Comparison of ENCODE assay signal across 18 cellular contexts in the genomic region with DNA sequence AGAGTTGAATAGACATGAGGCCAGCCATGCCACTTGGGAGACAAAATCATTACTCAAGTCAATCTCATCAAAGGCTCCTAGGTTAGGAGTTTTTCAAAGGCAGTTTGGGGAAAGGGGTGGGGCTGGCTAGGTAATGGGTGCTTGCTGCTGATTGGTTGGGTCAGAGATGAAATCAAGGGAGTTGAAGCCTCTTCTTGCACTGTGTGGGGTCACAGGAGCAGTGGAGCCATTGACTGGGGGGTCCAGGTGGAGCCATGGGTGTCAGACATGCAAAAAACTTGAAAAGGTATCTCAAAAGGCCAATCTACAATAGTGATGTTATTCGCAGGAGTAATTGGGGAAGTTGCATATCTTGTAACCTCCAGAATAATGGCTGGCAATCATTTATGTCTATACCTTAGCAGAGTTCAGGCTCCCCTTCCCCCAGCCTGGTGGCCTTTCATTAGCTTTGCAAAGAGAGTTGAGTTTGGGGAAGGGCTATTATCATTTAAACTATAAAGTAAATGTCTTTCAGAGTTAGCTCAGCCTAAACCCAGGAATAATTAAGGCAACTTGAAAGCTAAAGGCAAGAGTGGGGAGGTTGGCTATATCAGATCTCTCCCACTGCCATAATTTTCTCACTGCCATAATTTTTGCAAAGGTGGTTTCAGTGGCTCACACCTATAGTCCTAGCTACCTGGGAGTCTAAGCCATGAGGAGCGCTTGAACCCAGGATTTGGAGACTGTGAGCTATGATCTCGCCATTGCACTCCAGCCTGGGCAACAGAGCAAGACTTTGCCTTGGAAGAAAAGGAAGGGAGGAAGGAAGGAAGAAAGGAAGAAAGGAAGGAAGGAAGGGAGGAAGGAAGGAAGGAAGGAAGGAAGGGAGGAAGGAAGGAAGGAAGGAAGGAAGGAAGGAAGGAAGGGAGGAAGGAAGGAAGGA. TPM values are rescaled to one million over a fixed set of nuclear protein-coding genes. Genes with fewer than 3 reads are reported as not detected.
DNase-seq lines count a peak whose midpoint lies in the region; TF ChIP-seq lines count a peak whose summit lies in the region.
"Had no signal": no experiment of that assay in that cellular context is flagged by ENCODE, and none has a peak within 500 bp of the region (broad histone marks: within the 10 kb centered on the region; RNA-seq: fewer than 3 reads in every experiment).

No MANE protein-coding gene starts in this region.

- intact Hi-C loops in Calu3 (cut with micrococcal nuclease; ENCODE audit: unreplicated experiment) = no loop called here

- H3K23ac ChIP-seq in H9 (ENCODE audit: insufficient read length, low read depth, low read length) = no peak overlapping the region

- H2AFZ ChIP-seq in H9 (ENCODE audit: low read length) (no peak overlapping the region), neural progenitor cell (replicated peaks) (no peak overlapping the region)

- peak overlapping the region; percentile 36 for H4K5ac ChIP-seq in H9 (ENCODE audit: insufficient read length, low read depth, low read length)

- in situ Hi-C loops in KBM-7 (cut with MboI; ENCODE audit: low pct_unique_long_range_greater_than_20kb, low sequenced_read_pairs) = no loop called here

- no peak overlapping the region for H4K91ac ChIP-seq in H9 (ENCODE audit: insufficient read length, low read depth, low read length)

- no TSS peak for BruUV-seq in Calu3 (replicated peaks; lab: Mats Ljungman, UMichigan)

- no peak overlapping the region for H3K56ac ChIP-seq in H9 (ENCODE audit: insufficient read length, low read depth, low read length)

- H3K18ac ChIP-seq in H9 (ENCODE audit: insufficient read length, low read depth, low read length) = no peak overlapping the region

- H3K4me3 ChIP-seq in iPS DF 6.9 (ENCODE audit: low read length) = no peak overlapping the region
- H3K4me3 ChIP-seq in neural progenitor cell = no peak overlapping the region
- H3K4me3 ChIP-seq: BLaER1 treated with 17β-estradiol and CSF1 and Interleukin-3, amounts not matched to agents 10 nM and 100 nM had no signal

- H4K20me1 ChIP-seq in H9 (ENCODE audit: control insufficient read depth, insufficient read depth, insufficient read length) (no peaks in the 10 kb centered on the region), neural progenitor cell (ENCODE audit: low read depth) (no peaks in the 10 kb centered on the region)
- H4K20me1 ChIP-seq: BLaER1 treated with 17β-estradiol and CSF1 and Interleukin-3, amounts not matched to agents 10 nM and 100 nM had no signal

- H3K4me1 Mint-ChIP-seq in H9 = peaks cover 39 to 40% of the 10 kb centered on the region in 2 experiments
- H3K4me1 Mint-ChIP-seq in neural progenitor cell = peaks cover 20% of the 10 kb centered on the region
- H3K4me1 Mint-ChIP-seq in osteocyte (ENCODE audit: unreplicated experiment) = no peaks in the 10 kb centered on the region
- no peaks in the 10 kb centered on the region for H3K4me1 Mint-ChIP-seq in Calu3 (ENCODE audit: low read depth, unreplicated experiment)

- no peak overlapping the region for H3K14ac ChIP-seq in H9 (ENCODE audit: insufficient read depth, low read length)

- H4K8ac ChIP-seq in H9 (replicated peaks; ENCODE audit: insufficient read length, low read depth, low read length) = no peak overlapping the region

- H3F3A ChIP-seq in neural progenitor cell (ENCODE audit: low read depth) = no peaks in the 10 kb centered on the region

- peaks cover 12% of the 10 kb centered on the region for H3K9me3 ChIP-seq in H9 (ENCODE audit: control insufficient read depth, low read depth, low read length)
- no peaks in the 10 kb centered on the region for H3K9me3 ChIP-seq in iPS DF 6.9 (ENCODE audit: control insufficient read depth, insufficient read depth, low read length)
- no peaks in the 10 kb centered on the region for H3K9me3 ChIP-seq in neural progenitor cell (ENCODE audit: low read depth)
- H3K9me3 ChIP-seq: SK-N-SH had no signal

- H2AK5ac ChIP-seq in H9 (ENCODE audit: insufficient read length, low read length) = no peak overlapping the region

- peak overlapping the region; percentile 28 for H3K4me2 ChIP-seq in H9 (ENCODE audit: insufficient read depth, insufficient read length, low read length)
- no peak overlapping the region for H3K4me2 ChIP-seq in neural progenitor cell
- H3K4me2 ChIP-seq: SK-N-SH had no signal

- no peak overlapping the region for H2BK12ac ChIP-seq in H9 (ENCODE audit: insufficient read length, low read depth, low read length)

- H3K27ac Mint-ChIP-seq in H9 = peak overlapping the region; percentile 9 to 96 (median 89); a peak in 5 of 7 replicates
- peak overlapping the region; percentile 60 for H3K27ac Mint-ChIP-seq in neural progenitor cell
- no peak overlapping the region for H3K27ac Mint-ChIP-seq in osteocyte (ENCODE audit: unreplicated experiment)
- no peak overlapping the region for H3K27ac Mint-ChIP-seq in Calu3 (ENCODE audit: unreplicated experiment)
- H3K27ac Mint-ChIP-seq: CD8-positive, alpha-beta T cell had no signal

- DNase-seq in H9 = peak; percentile 80
- DNase-seq in OCI-M1 (lab: John Stamatoyannopoulos, UW) = peak; percentile 7
- DNase-seq in iPS DF 6.9 (ENCODE audit: low read depth, low spot score) = peak; percentile 35
- DNase-seq in neural progenitor cell (ENCODE audit: low spot score) = no peak
- no peak for DNase-seq in osteocyte (ENCODE audit: extremely low spot score, unreplicated experiment)
- DNase-seq in KBM-7 = no peak
- no peak for DNase-seq in Calu3
- DNase-seq: CD8-positive, alpha-beta T cell; HCEC 1CT; KG1; MV-4-11; NCI-H1694 treated with DMSO at 0.1 percent for 48 hours; NK-92 treated with Interleukin-12 subunit alpha and Interleukin-12 subunit beta, amount 100 ng/mL, for 24 hours; RPMI8226; SHP77 treated with DMSO at 0.1 percent for 48 hours; SK-N-SH had no signal

- H2BK5ac ChIP-seq in H9 (ENCODE audit: insufficient read length, low read length) = no peak overlapping the region

- H3K27ac ChIP-seq in H9 (ENCODE audit: insufficient read length, low read depth, low read length) (peak overlapping the region; percentile 55), iPS DF 6.9 (ENCODE audit: low read length) (peak overlapping the region; percentile 59), neural progenitor cell (no peak overlapping the region)
- H3K27ac ChIP-seq: BLaER1 treated with 17β-estradiol and CSF1 and Interleukin-3, amounts not matched to agents 10 nM and 100 nM had no signal

- H2BK120ac ChIP-seq in H9 (ENCODE audit: low read depth, low read length, poor library complexity, severe bottlenecking) = no peak overlapping the region

- no peak overlapping the region for H3K4ac ChIP-seq in H9 (ENCODE audit: low read depth, low read length)

- TF ChIP-seq CTCF in H9 (conservative IDR thresholded peaks at IDR 0.05) = no peak
- TF ChIP-seq CTCF in neural progenitor cell (IDR thresholded peaks at IDR 0.05) = no peak
- TF ChIP-seq CTCF in osteocyte (IDR thresholded peaks at IDR 0.05) = no peak
- TF ChIP-seq CTCF in Calu3 (IDR thresholded peaks at IDR 0.05; ENCODE audit: unreplicated experiment) = no peak

- no peak overlapping the region for H2BK20ac ChIP-seq in H9 (ENCODE audit: low read depth, low read length, poor library complexity, severe bottlenecking)

- H3K4me3 Mint-ChIP-seq in H9 (peak overlapping the region; percentile 1 to 62; a peak in 4 of 5 replicates), neural progenitor cell (no peak overlapping the region), osteocyte (ENCODE audit: unreplicated experiment) (no peak overlapping the region), Calu3 (ENCODE audit: low read depth, unreplicated experiment) (no peak overlapping the region)
- H3K4me3 Mint-ChIP-seq: CD8-positive, alpha-beta T cell had no signal

- peaks cover 6% of the 10 kb centered on the region; the same call in 1 of the 2 replicates for H3K4me1 ChIP-seq in H9 (ENCODE audit: insufficient read depth, low read length)
- H3K4me1 ChIP-seq in iPS DF 6.9 (ENCODE audit: control insufficient read depth, insufficient read depth, low read length) = peaks cover 5% of the 10 kb centered on the region; the same call in 1 of the 2 replicates
- H3K4me1 ChIP-seq in neural progenitor cell = no peaks in the 10 kb centered on the region

- CTCF ChIA-PET in Calu3 (lab: Charles Lee) = interaction anchor here (0.7 kb wide), 1 partner anchor 194 kb away, joined by 19 read pairs; no protein-coding TSS in a partner anchor

- no peak overlapping the region for H3T11ph ChIP-seq in H9 (ENCODE audit: low read length)

- H3K27me3 ChIP-seq in H9 (ENCODE audit: insufficient read depth, low read length) (no peaks in the 10 kb centered on the region), iPS DF 6.9 (ENCODE audit: control insufficient read depth, insufficient read depth, low read length) (no peaks in the 10 kb centered on the region), neural progenitor cell (no peaks in the 10 kb centered on the region)
- H3K27me3 ChIP-seq: BLaER1 treated with 17β-estradiol and CSF1 and Interleukin-3, amounts not matched to agents 10 nM and 100 nM had no signal

- H3K27me3 Mint-ChIP-seq in H9 (ENCODE audit: low read depth) (no peaks in the 10 kb centered on the region; the same call in 1 of the 2 replicates), neural progenitor cell (ENCODE audit: insufficient read depth, low read depth) (peaks cover 8% of the 10 kb centered on the region), osteocyte (ENCODE audit: unreplicated experiment) (no peaks in the 10 kb centered on the region), Calu3 (ENCODE audit: unreplicated experiment) (peaks cover 32% of the 10 kb centered on the region)

- no peaks in the 10 kb centered on the region for H3K79me1 ChIP-seq in H9 (ENCODE audit: insufficient read depth, low read depth, low read length, poor library complexity, severe bottlenecking)

- no CpG with 5 or more reads among the region's 3 CpGs for WGBS in H9 (ENCODE audit: extremely low coverage, insufficient read length, low lambda C conversion rate)
- no CpG with 5 or more reads among the region's 3 CpGs for WGBS in iPS DF 6.9 (ENCODE audit: insufficient coverage, insufficient read length)

- no peak overlapping the region for H2BK15ac ChIP-seq in H9 (ENCODE audit: low read depth, low read length)

- peaks cover 24 to 29% of the 10 kb centered on the region in 2 experiments for H3K9me3 Mint-ChIP-seq in H9
- peaks cover 12% of the 10 kb centered on the region for H3K9me3 Mint-ChIP-seq in neural progenitor cell
- no peaks in the 10 kb centered on the region for H3K9me3 Mint-ChIP-seq in osteocyte (ENCODE audit: unreplicated experiment)
- no peaks in the 10 kb centered on the region for H3K9me3 Mint-ChIP-seq in Calu3 (ENCODE audit: low read depth, unreplicated experiment)

- H3K79me2 ChIP-seq in H9 (ENCODE audit: insufficient read depth, low read length) (no peaks in the 10 kb centered on the region), neural progenitor cell (ENCODE audit: low read depth) (no peaks in the 10 kb centered on the region)

- H3K36me3 Mint-ChIP-seq in H9 (ENCODE audit: insufficient read depth in 1 of 3, low read depth in 3 of 3) = peaks cover 0 to 27% (median 19%) of the 10 kb centered on the region in 3 experiments; a peak in 6 of 7 replicates
- H3K36me3 Mint-ChIP-seq in neural progenitor cell = peaks cover 3% of the 10 kb centered on the region
- no peaks in the 10 kb centered on the region for H3K36me3 Mint-ChIP-seq in osteocyte (ENCODE audit: unreplicated experiment)
- peaks cover 5% of the 10 kb centered on the region for H3K36me3 Mint-ChIP-seq in Calu3 (ENCODE audit: insufficient read depth, unreplicated experiment)
- H3K36me3 Mint-ChIP-seq: CD8-positive, alpha-beta T cell had no signal

- no peak overlapping the region for H3K9ac ChIP-seq in H9 (ENCODE audit: extremely low read depth, insufficient read length, low read length)
- H3K9ac ChIP-seq in neural progenitor cell = no peak overlapping the region
- H3K9ac ChIP-seq: BLaER1 treated with 17β-estradiol and CSF1 and Interleukin-3, amounts not matched to agents 10 nM and 100 nM; SK-N-SH had no signal

- no peaks in the 10 kb centered on the region for H3K36me3 ChIP-seq in iPS DF 6.9 (ENCODE audit: control insufficient read depth, insufficient read depth, low read length)
- H3K36me3 ChIP-seq in neural progenitor cell = no peaks in the 10 kb centered on the region
- H3K36me3 ChIP-seq: BLaER1 treated with 17β-estradiol and CSF1 and Interleukin-3, amounts not matched to agents 10 nM and 100 nM had no signal

- no peaks in the 10 kb centered on the region for H3K23me2 ChIP-seq in H9 (ENCODE audit: insufficient read length, low read depth, low read length, poor library complexity, severe bottlenecking)

RNA-seq across cellular contexts. Expression of a gene that starts 7.8 kb away (rescaled TPM):
- 17.0 and 18.2 TPM in 2 replicates for total RNA-seq in H9 (2021)
- total RNA-seq in neural progenitor cell (ENCODE audit: low replicate concordance) = 13.3 and 21.6 TPM in 2 replicates
- 54.8 and 55.2 TPM in 2 replicates for total RNA-seq in osteocyte
- total RNA-seq in Calu3 (2022) = 11.2 and 11.9 TPM in 2 replicates

RNA-seq across cellular contexts. Expression of a gene that starts 35.7 kb away (rescaled TPM):
- total RNA-seq in H9 (2021) (255 and 269 TPM in 2 replicates), neural progenitor cell (ENCODE audit: low replicate concordance) (151 and 234 TPM in 2 replicates), osteocyte (266 and 267 TPM in 2 replicates), Calu3 (2022) (266 and 278 TPM in 2 replicates)

RNA-seq across cellular contexts. Expression of a gene that starts 36.5 kb away (rescaled TPM):
- total RNA-seq in H9 (2021) (6.5 and 7.0 TPM in 2 replicates), neural progenitor cell (ENCODE audit: low replicate concordance) (0.64 and 0.96 TPM in 2 replicates), osteocyte (not detected in 2 replicates), Calu3 (2022) (7.4 and 9.0 TPM in 2 replicates)
- total RNA-seq: A673; CD8-positive, alpha-beta T cell had no signal

Comparison
In these comparisons a context has a peak if more than half of its experiments do, and no peak if none do; other contexts are left out.
1. DNase-seq: peak in H9 (single experiment), OCI-M1 (single experiment) and iPS DF 6.9 (single experiment); none in neural progenitor cell (single experiment), osteocyte (single experiment), KBM-7 (single experiment) and Calu3 (single experiment).
2. H3K27ac Mint-ChIP-seq: peak in H9 (3 of 3) and neural progenitor cell (single experiment); none in osteocyte (single experiment) and Calu3 (single experiment).
3. H3K4me3 Mint-ChIP-seq: peak in H9 (2 of 2); none in neural progenitor cell (single experiment), osteocyte (single experiment) and Calu3 (single experiment).